17 cellular contexts compared by ENCODE assay signal in genomic region chr17:12077773-12078172, GRCh38. TPM values are rescaled to one million over a fixed set of nuclear protein-coding genes. Genes with fewer than 3 reads are reported as not detected.
A peak's percentile ranks its signal among the peaks of the same experiment; 100 is the strongest.
DNase-seq lines count a peak whose midpoint lies in the region; TF ChIP-seq lines count a peak whose summit lies in the region.
"Had no signal": no experiment of that assay in that cellular context is flagged by ENCODE, and none has a peak within 500 bp of the region (broad histone marks: within the 10 kb centered on the region; RNA-seq: fewer than 3 reads in every experiment).

No MANE protein-coding gene starts in this region.

- H3K27ac Mint-ChIP-seq in HFFc6 (peak overlapping the region; percentile 85), osteocyte (ENCODE audit: unreplicated experiment) (peak overlapping the region; percentile 25)
- H3K27ac Mint-ChIP-seq: CD8-positive, alpha-beta T cell; H9 had no signal

- H3K4me3 Mint-ChIP-seq in HFFc6 (no peak overlapping the region), osteocyte (ENCODE audit: unreplicated experiment) (no peak overlapping the region)
- H3K4me3 Mint-ChIP-seq: CD14-positive monocyte; CD8-positive, alpha-beta T cell; H9; IgD-negative memory B cell had no signal

- peak overlapping the region; percentile 42 for H3K27ac ChIP-seq in epithelial cell of prostate
- H3K27ac ChIP-seq: 22Rv1, HL-60 had no signal

- no peaks in the 10 kb centered on the region for H3K27me3 Mint-ChIP-seq in HFFc6 (ENCODE audit: insufficient read depth)
- no peaks in the 10 kb centered on the region for H3K27me3 Mint-ChIP-seq in osteocyte (ENCODE audit: unreplicated experiment)
- H3K27me3 Mint-ChIP-seq: IgD-negative memory B cell had no signal

- no peaks in the 10 kb centered on the region for H3K9me3 ChIP-seq in MG63
- H3K9me3 ChIP-seq: Caco-2 had no signal

- no peaks in the 10 kb centered on the region for H3K9me3 Mint-ChIP-seq in HFFc6
- H3K9me3 Mint-ChIP-seq in osteocyte (ENCODE audit: unreplicated experiment) = no peaks in the 10 kb centered on the region
- H3K9me3 Mint-ChIP-seq: CD8-positive, alpha-beta T cell; H9 had no signal

- H3K4me1 Mint-ChIP-seq in HFFc6 (ENCODE audit: low read depth) (peaks cover 25% of the 10 kb centered on the region), osteocyte (ENCODE audit: unreplicated experiment) (peaks cover 24% of the 10 kb centered on the region)
- H3K4me1 Mint-ChIP-seq: CD14-positive monocyte, H9 had no signal

- H3K36me3 Mint-ChIP-seq in HFFc6 (ENCODE audit: low read depth) (peaks cover 40% of the 10 kb centered on the region), osteocyte (ENCODE audit: unreplicated experiment) (peaks cover 26% of the 10 kb centered on the region)

- no peaks in the 10 kb centered on the region for H3K27me3 ChIP-seq in MG63

- TF ChIP-seq CTCF in HFFc6 (IDR thresholded peaks at IDR 0.05) (no peak), osteocyte (IDR thresholded peaks at IDR 0.05) (no peak)

- no peak overlapping the region for H3K4me3 ChIP-seq in MG63

- DNase-seq in NCI-H82 (lab: John Stamatoyannopoulos, UW) (peak; percentile 21), NCI-H82 treated with DMSO at 0.1 percent for 48 hours (lab: John Stamatoyannopoulos, UW; ENCODE audit: unreplicated experiment) (no peak), HFFc6 (no peak), epithelial cell of prostate (ENCODE audit: low read depth, low spot score) (no peak), osteocyte (ENCODE audit: extremely low spot score, unreplicated experiment) (no peak), MG63 (no peak), HPDE6-E6E7 (ENCODE audit: extremely low spot score) (no peak)
- DNase-seq: Caco-2; CD8-positive, alpha-beta T cell; DND-41; GDM1; GOT3; H9 had no signal

- peaks cover 25% of the 10 kb centered on the region for H3K36me3 ChIP-seq in MG63

RNA-seq across cellular contexts. Expression of gene MAP2K4, which starts 57.1 kb away (rescaled TPM):
- total RNA-seq in HFFc6 (2021; fragmentation: NEBNext Ultra II Directional; extraction: Animal tissue kit (Norgen Biotek cat#: 25700)) = 10 to 100 TPM; 24.0 to 31.7 (median 26.9) TPM
- total RNA-seq in osteocyte = 22.9 and 28.5 TPM in 2 replicates
- total RNA-seq in MG63 (2014; rRNA removed; shearing (Covaris generic); ENCODE audit: low replicate concordance) = 22.9 and 32.4 TPM in 2 replicates
